Comparison of ENCODE assay signal across 1 cellular context in genomic region chr10:102997998-102998397, GRCh38.
TF ChIP-seq lines count a peak whose summit lies in the region.

No MANE protein-coding gene starts in this region.

TF ChIP-seq in GM12878, 131 proteins besides CTCF, POLR2A, EP300 and RAD21 (continued from another document):
- TF ChIP-seq USF2 (IDR thresholded peaks at IDR 0.05; ENCODE audit: borderline replicate concordance, low read depth, low read length) (no peak), NR2C1 (IDR thresholded peaks at IDR 0.05) (no peak), SPI1 (IDR thresholded peaks at IDR 0.05; ENCODE audit: borderline replicate concordance, insufficient read depth, low read depth, low read length) (no peak), ASH2L (IDR thresholded peaks at IDR 0.05; ENCODE audit: borderline replicate concordance, low read depth) (no peak), PKNOX1 (IDR thresholded peaks at IDR 0.05) (peak; percentile 60), POLR2AphosphoS2 (IDR thresholded peaks at IDR 0.05; ENCODE audit: low read depth, low read length) (no peak), PAX5 (IDR thresholded peaks at IDR 0.05; ENCODE audit: borderline replicate concordance, low read depth, low read length) (no peak), PML (IDR thresholded peaks at IDR 0.05; ENCODE audit: low read length) (peak; percentile 35; the same call in 1 of the 2 replicates)
